In genomic region chr2:85539361-85540130, GRCh38 we compare ENCODE assay signal across 8 cellular contexts.
A peak's percentile ranks its signal among the peaks of the same experiment; 100 is the strongest.
DNase-seq lines count a peak whose midpoint lies in the region; FAIRE-seq and TF ChIP-seq lines count a peak whose summit lies in the region.

No MANE protein-coding gene starts in this region.

- peaks cover 42% of the 10 kb centered on the region for H3F3A ChIP-seq in MM.1S (ENCODE audit: insufficient read depth, low read length)

- peaks cover 36% of the 10 kb centered on the region for H4K20me1 ChIP-seq in MM.1S (ENCODE audit: insufficient read depth, low read length)

- H3K27ac ChIP-seq in MM.1S (ENCODE audit: low read length): peak overlapping the region; percentile 96

- TF ChIP-seq POLR2A in H54 (IDR thresholded peaks at IDR 0.05; ENCODE audit: low read depth, low read length): 0 out of 2 replicates have a peak, but pooled peaks have one; percentile 8

- H3K27me3 ChIP-seq in MM.1S (replicated peaks; ENCODE audit: insufficient read depth, low read length): no peaks in the 10 kb centered on the region

- peak overlapping the region; percentile 96 for H3K9ac ChIP-seq in MM.1S (ENCODE audit: low read length)

- H2AFZ ChIP-seq in MM.1S (ENCODE audit: low read length): no peak overlapping the region

- H3K4me3 ChIP-seq in GM08714 (ENCODE audit: low read length) (peak overlapping the region; percentile 98), MM.1S (ENCODE audit: low read length) (peak overlapping the region; percentile 99), choroid plexus epithelial cell (ENCODE audit: low read depth, low read length) (peak overlapping the region; percentile 98)

- no peak for FAIRE-seq in H54 (lab: Jason Lieb, UNC)

- TF ChIP-seq CTCF in MM.1S (IDR thresholded peaks at IDR 0.05; ENCODE audit: low read length): no peak
- TF ChIP-seq CTCF in choroid plexus epithelial cell (conservative IDR thresholded peaks at IDR 0.05; ENCODE audit: low read depth, low read length): no peak

- peaks cover 55% of the 10 kb centered on the region for H3K79me2 ChIP-seq in MM.1S (ENCODE audit: low read length)

- H3K9me3 ChIP-seq in MM.1S (replicated peaks; ENCODE audit: insufficient read depth, low read length): no peaks in the 10 kb centered on the region

- H3K4me2 ChIP-seq in MM.1S (ENCODE audit: low read depth, low read length): peak overlapping the region; percentile 94

- DNase-seq in H54 (ENCODE audit: insufficient read length, low spot score): no peak
- peak; percentile 46 for DNase-seq in MM.1S
- peak; percentile 57 for DNase-seq in activated CD4-positive, alpha-beta T cell treated with anti-CD3 and anti-CD28 coated beads for 1 hour
- peak; percentile 74 for DNase-seq in choroid plexus epithelial cell (ENCODE audit: low read depth)
- DNase-seq in left kidney (ENCODE audit: low read depth, low spot score): peak; percentile 90
- peak; percentile 77 for DNase-seq in stimulated activated CD4-positive, alpha-beta T cell treated with anti-CD3 and anti-CD28 coated beads, Interleukin-2, amount 100 ng/mL, for 4 hours (ENCODE audit: low read depth)
- DNase-seq in COLO829 (ENCODE audit: low spot score): no peak

- H3K36me3 ChIP-seq in MM.1S (replicated peaks; ENCODE audit: insufficient read depth, low read length): peaks cover 30% of the 10 kb centered on the region

- H3K9me2 ChIP-seq in MM.1S (replicated peaks; ENCODE audit: insufficient read depth, low read length): no peaks in the 10 kb centered on the region

- peaks cover 18% of the 10 kb centered on the region for H3K4me1 ChIP-seq in MM.1S (ENCODE audit: low read length)

Comparison
In these comparisons a context has a peak if more than half of its experiments do, and no peak if none do; other contexts are left out.
1. DNase-seq: peak in MM.1S (single experiment), activated CD4-positive, alpha-beta T cell treated with anti-CD3 and anti-CD28 coated beads for 1 hour (single experiment), choroid plexus epithelial cell (single experiment), left kidney (single experiment) and stimulated activated CD4-positive, alpha-beta T cell treated with anti-CD3 and anti-CD28 coated beads, Interleukin-2, amount 100 ng/mL, for 4 hours (single experiment); none in H54 (single experiment) and COLO829 (single experiment).
2. Peak in every context shown above with its lines, with median percentiles within 50 percentile points of each other: H3K4me3 ChIP-seq.